Comparison of ENCODE assay signal across 21 cellular contexts in genomic region chr9:137524161-137524560, GRCh38.
"Had no signal": no experiment of that assay in that cellular context is flagged by ENCODE, and none has a peak within 500 bp of the region (broad histone marks: within the 10 kb centered on the region; RNA-seq: fewer than 3 reads in every experiment).

No MANE protein-coding gene starts in this region.

- H3K4me1 Mint-ChIP-seq: activated T-helper 17 cell treated with anti-CD3 and anti-CD28 coated beads, Interleukin-2, amount 50 U/mL, for 72 hours had no signal

- H3K9me3 Mint-ChIP-seq: activated CD8-positive, alpha-beta T cell treated with anti-CD3 and anti-CD28 coated beads for 36 hours; activated T-cell treated with anti-CD3 and anti-CD28 coated beads, Interleukin-2, amount 50 U/mL, for 4 hours; activated T-helper 17 cell treated with anti-CD3 and anti-CD28 coated beads, Interleukin-2, amount 50 U/mL, for 72 hours had no signal

- H3K4me3 Mint-ChIP-seq: activated CD8-positive, alpha-beta T cell treated with anti-CD3 and anti-CD28 coated beads for 36 hours; activated naive CD8-positive, alpha-beta T cell; activated T-cell treated with anti-CD3 and anti-CD28 coated beads, Interleukin-2, amount 50 U/mL, for 4 hours had no signal

- H3K36me3 Mint-ChIP-seq: activated naive CD8-positive, alpha-beta T cell had no signal

- H3K4me1 ChIP-seq: colonic mucosa had no signal

- H3K9me3 ChIP-seq: colonic mucosa had no signal

- H3K4me3 ChIP-seq: colonic mucosa had no signal

- H3K27ac ChIP-seq: colonic mucosa had no signal

- H3K27me3 ChIP-seq: colonic mucosa had no signal

- H3K36me3 ChIP-seq: colonic mucosa had no signal

- ATAC-seq: activated CD4-positive, CD25-positive, alpha-beta regulatory T cell treated with anti-CD3 and anti-CD28 coated beads, Interleukin-2, amount 50 U/mL, for 24 hours; activated CD8-positive, alpha-beta T cell treated with anti-CD3 and anti-CD28 coated beads for 36 hours; activated T-cell treated with anti-CD3 and anti-CD28 coated beads, Interleukin-2, amount 50 U/mL, for 4 hours; activated T-helper 17 cell treated with anti-CD3 and anti-CD28 coated beads, Interleukin-2, amount 50 U/mL, for 72 hours; esophagus mucosa had no signal

- DNase-seq: activated CD4-positive, alpha-beta T cell treated with anti-CD3 and anti-CD28 coated beads for 48 hours; activated CD4-positive, alpha-beta T cell treated with anti-CD3 and anti-CD28 coated beads, Interleukin-2, amount 50 U/mL, for 1 hour; activated CD4-positive, alpha-beta T cell treated with anti-CD3 and anti-CD28 coated beads, Interleukin-2, amount 50 U/mL, for 48 hours; activated CD8-positive, alpha-beta memory T cell treated with anti-CD3 and anti-CD28 coated beads for 24 hours; activated CD8-positive, alpha-beta T cell treated with anti-CD3 and anti-CD28 coated beads for 36 hours; activated effector memory CD4-positive, alpha-beta T cell treated with Interleukin-2 at 50 U/mL for 16 hours; activated gamma-delta T cell treated with Interleukin-2 at 50 U/mL for 16 hours; activated naive CD4-positive, alpha-beta T cell treated with anti-CD3 and anti-CD28 coated beads, Interleukin-2, amount 50 U/mL, for 16 hours; activated naive CD4-positive, alpha-beta T cell treated with Interleukin-2 at 50 U/mL for 16 hours; activated T-cell treated with anti-CD3 and anti-CD28 coated beads, Interleukin-2, amount 50 U/mL, for 4 hours; amniotic stem cell; anterior cingulate cortex; cerebellar nuclear complex; colonic mucosa; effector CD8-positive, alpha-beta T cell; foreskin fibroblast; T-helper 2 cell had no signal

- H3K27ac Mint-ChIP-seq: activated CD8-positive, alpha-beta T cell treated with anti-CD3 and anti-CD28 coated beads for 36 hours; activated naive CD8-positive, alpha-beta T cell; activated T-helper 17 cell treated with anti-CD3 and anti-CD28 coated beads, Interleukin-2, amount 50 U/mL, for 72 hours had no signal

- H3K27me3 Mint-ChIP-seq: activated CD8-positive, alpha-beta T cell treated with anti-CD3 and anti-CD28 coated beads for 36 hours; activated naive CD8-positive, alpha-beta T cell; activated T-helper 17 cell treated with anti-CD3 and anti-CD28 coated beads, Interleukin-2, amount 50 U/mL, for 72 hours had no signal
